Comparison of ENCODE assay signal across 9 cellular contexts in the genomic region with DNA sequence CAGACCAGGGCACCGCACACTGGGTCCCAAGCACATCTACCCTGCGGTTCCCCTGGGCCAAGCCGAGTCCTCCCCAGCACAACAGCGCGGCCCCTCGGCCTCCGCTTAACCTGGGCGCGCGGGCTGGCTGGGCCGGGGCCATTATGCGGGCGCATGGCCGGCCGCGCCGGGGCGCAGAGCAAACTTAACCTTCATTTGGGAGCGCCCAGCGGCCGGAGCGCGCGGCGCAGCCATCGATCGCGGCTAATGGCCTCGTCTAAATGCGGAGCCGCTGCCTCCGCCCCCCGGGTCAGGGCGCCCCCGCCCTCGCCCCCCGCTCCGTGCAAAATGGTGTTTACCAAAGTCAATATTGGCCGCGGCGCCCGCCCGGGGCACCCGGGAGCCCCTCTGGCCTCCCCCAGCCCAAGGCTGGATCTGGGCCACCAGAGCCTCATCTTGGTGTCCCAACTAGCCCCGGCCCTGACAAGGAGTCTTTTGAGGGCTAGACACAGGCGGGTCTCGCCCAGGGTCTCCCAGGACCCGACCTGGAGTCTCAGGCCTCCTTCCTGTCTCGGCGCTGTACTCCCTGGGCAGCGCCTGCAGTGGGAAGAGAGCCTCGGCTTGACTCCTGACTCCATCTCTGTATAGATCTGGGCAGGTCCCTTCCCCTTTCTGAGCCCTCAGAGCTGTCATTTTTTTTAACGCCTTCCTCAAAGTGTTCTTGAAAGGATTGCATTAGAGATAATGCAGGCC.
DNase-seq lines count a peak whose midpoint lies in the region; ATAC-seq and TF ChIP-seq lines count a peak whose summit lies in the region.
"Had no signal": no experiment of that assay in that cellular context is flagged by ENCODE, and none has a peak within 500 bp of the region (broad histone marks: within the 10 kb centered on the region; RNA-seq: fewer than 3 reads in every experiment).

No MANE protein-coding gene starts in this region.

- no peaks in the 10 kb centered on the region for H3K9me3 Mint-ChIP-seq in activated CD4-positive, alpha-beta T cell treated with anti-CD3 and anti-CD28 coated beads, Interleukin-2, amount 10 ng/mL, durations not matched to agents 24 days and 14 days

- no peaks in the 10 kb centered on the region for H3K36me3 Mint-ChIP-seq in activated CD4-positive, alpha-beta T cell treated with anti-CD3 and anti-CD28 coated beads, Interleukin-2, amount 10 ng/mL, durations not matched to agents 24 days and 14 days (ENCODE audit: low read depth)

- H3K27me3 ChIP-seq in BE2C: peaks cover 21% of the 10 kb centered on the region

- H3K27me3 Mint-ChIP-seq in activated CD4-positive, alpha-beta T cell treated with anti-CD3 and anti-CD28 coated beads, Interleukin-2, amount 10 ng/mL, durations not matched to agents 24 days and 14 days: peaks cover 41% of the 10 kb centered on the region

- intact Hi-C loops in mucosa of descending colon (cut with DNase I, micrococcal nuclease): no loop called here
- intact Hi-C loops in activated CD4-positive, alpha-beta T cell treated with anti-CD3 and anti-CD28 coated beads, Interleukin-2, amount 10 ng/mL, durations not matched to agents 24 days and 14 days (cut with micrococcal nuclease): loop anchor here (5.0 kb wide), 1 partner anchor 288 kb away; a partner anchor contains a TSS

- peaks cover 36% of the 10 kb centered on the region for H3K4me1 ChIP-seq in mucosa of descending colon (ENCODE audit: low read depth)
- no peaks in the 10 kb centered on the region for H3K4me1 ChIP-seq in BE2C

- no peak for TF ChIP-seq CTCF in mucosa of descending colon (IDR thresholded peaks at IDR 0.05)
- no peak for TF ChIP-seq CTCF in BE2C (IDR thresholded peaks at IDR 0.05; ENCODE audit: low read depth, low read length)

- H3K27ac Mint-ChIP-seq in activated CD4-positive, alpha-beta T cell treated with anti-CD3 and anti-CD28 coated beads, Interleukin-2, amount 10 ng/mL, durations not matched to agents 24 days and 14 days: no peak overlapping the region

- no peak overlapping the region for H3K4me3 Mint-ChIP-seq in activated CD4-positive, alpha-beta T cell treated with anti-CD3 and anti-CD28 coated beads, Interleukin-2, amount 10 ng/mL, durations not matched to agents 24 days and 14 days

- H3K36me3 ChIP-seq in mucosa of descending colon (ENCODE audit: low read depth) (no peaks in the 10 kb centered on the region), BE2C (no peaks in the 10 kb centered on the region)

- H3K9me3 ChIP-seq in mucosa of descending colon: no peaks in the 10 kb centered on the region
- no peaks in the 10 kb centered on the region for H3K9me3 ChIP-seq in BE2C

- DNase-seq in DMS53 (lab: John Stamatoyannopoulos, UW) (peak; percentile 70), NCI-H1105 treated with DMSO at 0.1 percent for 48 hours (lab: John Stamatoyannopoulos, UW) (peak; percentile 40), dermis blood vessel endothelial cell (peak; percentile 27), mucosa of descending colon (peak in 2 of 3 donors; percentile 27 to 54), BE2C (no peak), medulla oblongata (ENCODE audit: extremely low spot score) (no peak)
- DNase-seq in activated CD4-positive, alpha-beta T cell treated with anti-CD3 and anti-CD28 coated beads, Interleukin-2, amount 50 U/mL, for 48 hours: no peak
- no peak for DNase-seq in activated CD4-positive, alpha-beta T cell treated with anti-CD3 and anti-CD28 coated beads, Interleukin-2, amount 10 ng/mL, durations not matched to agents 24 days and 14 days
- DNase-seq: posterior cingulate gyrus had no signal

- no peak overlapping the region for H3K4me3 ChIP-seq in mucosa of descending colon
- H3K4me3 ChIP-seq in BE2C (ENCODE audit: low read depth, low read length): no peak overlapping the region

- peaks cover 3% of the 10 kb centered on the region for H3K4me1 Mint-ChIP-seq in activated CD4-positive, alpha-beta T cell treated with anti-CD3 and anti-CD28 coated beads, Interleukin-2, amount 10 ng/mL, durations not matched to agents 24 days and 14 days

- ATAC-seq in mucosa of descending colon: no peak

Comparison
In these comparisons a context has a peak if more than half of its experiments do, and no peak if none do; other contexts are left out.
1. DNase-seq: peak in DMS53 (single experiment), NCI-H1105 treated with DMSO at 0.1 percent for 48 hours (single experiment), dermis blood vessel endothelial cell (single experiment) and mucosa of descending colon (2 of 3); none in BE2C (single experiment), medulla oblongata (single experiment), activated CD4-positive, alpha-beta T cell treated with anti-CD3 and anti-CD28 coated beads, Interleukin-2, amount 50 U/mL, for 48 hours (0 of 2) and activated CD4-positive, alpha-beta T cell treated with anti-CD3 and anti-CD28 coated beads, Interleukin-2, amount 10 ng/mL, durations not matched to agents 24 days and 14 days (single experiment).